Comparison of ENCODE assay signal across 2 cellular contexts in the genomic region with DNA sequence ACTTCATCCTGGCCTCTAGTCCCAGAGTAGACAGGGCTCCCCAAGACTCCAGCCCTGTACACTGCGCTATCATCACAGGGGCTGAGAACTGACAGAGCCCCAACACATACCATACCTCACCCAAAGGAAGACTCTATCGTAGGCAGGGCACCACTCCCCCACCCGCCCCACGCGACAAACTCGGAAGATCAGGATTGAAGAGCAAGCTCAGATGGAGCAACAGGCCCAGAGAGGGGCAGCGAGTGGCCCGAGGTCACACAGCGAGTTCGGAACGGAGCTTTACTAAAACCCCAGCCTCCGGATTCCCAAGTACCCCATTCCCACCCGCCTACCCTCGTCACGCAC.
A peak's percentile ranks its signal among the peaks of the same experiment; 100 is the strongest.
TF ChIP-seq lines count a peak whose summit lies in the region.

No MANE protein-coding gene starts in this region.

TF ChIP-seq in IMR-90, 13 proteins besides CTCF, POLR2A, EP300 and RAD21:
- TF ChIP-seq ELK1 (IDR thresholded peaks at IDR 0.05; ENCODE audit: borderline replicate concordance, low read depth, low read length) (no peak), RCOR1 (IDR thresholded peaks at IDR 0.05; ENCODE audit: insufficient replicate concordance, low read length) (no peak), MXI1 (IDR thresholded peaks at IDR 0.05; ENCODE audit: borderline replicate concordance, low read depth, low read length) (no peak), RFX5 (IDR thresholded peaks at IDR 0.05; ENCODE audit: low read depth, low read length) (no peak), SMC3 (IDR thresholded peaks at IDR 0.05; ENCODE audit: low read depth, low read length) (no peak), NFE2L2 (IDR thresholded peaks at IDR 0.05; ENCODE audit: low read depth, low read length) (no peak), FOS (IDR thresholded peaks at IDR 0.05; ENCODE audit: low read depth, low read length) (no peak)

TF ChIP-seq in HepG2, 621 proteins besides CTCF, POLR2A, EP300 and RAD21:
- TF ChIP-seq ZMYM3 (CRISPR knock-in tag; IDR thresholded peaks at IDR 0.05) (peak; percentile 95), KDM1A (CRISPR knock-in tag; IDR thresholded peaks at IDR 0.05) (peak; percentile 70; the same call in 1 of the 2 replicates), ASH2L (IDR thresholded peaks at IDR 0.05; ENCODE audit: insufficient read length, low read depth, low read length) (no peak), UBTF (CRISPR knock-in tag; IDR thresholded peaks at IDR 0.05) (0 out of 2 replicates have a peak, but pooled peaks have one; percentile 13), ZNF768 (CRISPR knock-in tag; IDR thresholded peaks at IDR 0.05) (peak; percentile 100), DBP (CRISPR knock-in tag; IDR thresholded peaks at IDR 0.05; ENCODE audit: not compliant biosample characterization) (no peak), HOXA7 (CRISPR knock-in tag; IDR thresholded peaks at IDR 0.05) (no peak), HIVEP1 (CRISPR knock-in tag; IDR thresholded peaks at IDR 0.05) (peak; percentile 22; the same call in 1 of the 2 replicates), ZFP36 (IDR thresholded peaks at IDR 0.05; ENCODE audit: borderline replicate concordance, low read depth, low read length, partially characterized antibody) (peak; percentile 54), FOXO4 (CRISPR knock-in tag; conservative IDR thresholded peaks at IDR 0.05) (no peak), ZBTB40 (IDR thresholded peaks at IDR 0.05) (no peak), ZBTB40 (CRISPR knock-in tag; IDR thresholded peaks at IDR 0.05) (no peak), ADNP (CRISPR knock-in tag; IDR thresholded peaks at IDR 0.05) (0 out of 2 replicates have a peak, but pooled peaks have one; percentile 72), ZNF333 (CRISPR knock-in tag; IDR thresholded peaks at IDR 0.05; ENCODE audit: borderline replicate concordance) (no peak), ZNF841 (CRISPR knock-in tag; IDR thresholded peaks at IDR 0.05; ENCODE audit: borderline replicate concordance) (no peak)
- TF ChIP-seq, protein P1, sequence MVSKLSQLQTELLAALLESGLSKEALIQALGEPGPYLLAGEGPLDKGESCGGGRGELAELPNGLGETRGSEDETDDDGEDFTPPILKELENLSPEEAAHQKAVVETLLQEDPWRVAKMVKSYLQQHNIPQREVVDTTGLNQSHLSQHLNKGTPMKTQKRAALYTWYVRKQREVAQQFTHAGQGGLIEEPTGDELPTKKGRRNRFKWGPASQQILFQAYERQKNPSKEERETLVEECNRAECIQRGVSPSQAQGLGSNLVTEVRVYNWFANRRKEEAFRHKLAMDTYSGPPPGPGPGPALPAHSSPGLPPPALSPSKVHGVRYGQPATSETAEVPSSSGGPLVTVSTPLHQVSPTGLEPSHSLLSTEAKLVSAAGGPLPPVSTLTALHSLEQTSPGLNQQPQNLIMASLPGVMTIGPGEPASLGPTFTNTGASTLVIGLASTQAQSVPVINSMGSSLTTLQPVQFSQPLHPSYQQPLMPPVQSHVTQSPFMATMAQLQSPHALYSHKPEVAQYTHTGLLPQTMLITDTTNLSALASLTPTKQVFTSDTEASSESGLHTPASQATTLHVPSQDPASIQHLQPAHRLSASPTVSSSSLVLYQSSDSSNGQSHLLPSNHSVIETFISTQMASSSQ (IDR thresholded peaks at IDR 0.05; ENCODE audit: low read depth): no peak
- TF ChIP-seq, protein P1 (CRISPR knock-in tag; IDR thresholded peaks at IDR 0.05; ENCODE audit: borderline replicate concordance): no peak
- TF ChIP-seq, protein P2, sequence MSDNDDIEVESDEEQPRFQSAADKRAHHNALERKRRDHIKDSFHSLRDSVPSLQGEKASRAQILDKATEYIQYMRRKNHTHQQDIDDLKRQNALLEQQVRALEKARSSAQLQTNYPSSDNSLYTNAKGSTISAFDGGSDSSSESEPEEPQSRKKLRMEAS (IDR thresholded peaks at IDR 0.05): 0 out of 2 replicates have a peak, but pooled peaks have one; percentile 21
